ENCODE assay signal across 8 cellular contexts in the genomic region with DNA sequence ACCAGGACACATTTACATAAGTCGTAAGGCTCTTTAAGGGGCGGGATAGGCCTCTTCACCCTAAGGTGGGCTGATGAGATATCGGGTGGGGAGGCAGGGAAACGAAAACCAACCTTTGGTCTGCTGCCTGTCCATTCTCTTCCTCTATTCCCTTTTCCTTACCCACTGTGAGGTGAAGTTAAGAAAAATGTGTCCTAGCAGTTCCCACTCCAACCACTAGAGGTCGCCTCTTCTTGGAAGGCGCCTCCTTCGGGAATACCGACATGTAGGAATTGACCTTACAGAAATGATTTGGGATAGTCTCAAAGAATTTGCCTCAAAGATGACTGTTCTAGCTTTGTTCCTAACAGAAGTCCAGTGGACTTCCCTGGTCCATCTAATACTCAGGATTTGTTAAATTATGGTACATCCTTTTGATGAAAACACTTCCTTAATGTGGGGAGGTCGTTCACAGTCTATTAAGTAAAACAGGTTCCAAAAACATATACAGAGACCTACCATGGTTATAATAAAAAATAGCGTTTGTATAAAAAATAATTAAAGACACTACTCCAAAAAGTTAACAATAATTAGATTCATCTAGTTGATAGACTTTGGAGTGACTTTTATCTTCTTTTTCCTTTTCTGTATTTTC. TPM values are rescaled to one million over a fixed set of nuclear protein-coding genes. Genes with fewer than 3 reads are reported as not detected.
DNase-seq lines count a peak whose midpoint lies in the region; ATAC-seq and TF ChIP-seq lines count a peak whose summit lies in the region.

No MANE protein-coding gene starts in this region.

- ATAC-seq in lower lobe of right lung (peak in 1 of 2 donors; percentile 35), HG03135 (IDR thresholded peaks at IDR 0.05; ENCODE audit: unreplicated experiment) (no peak)

- H3K4me3 ChIP-seq in GM23248, result no peak overlapping the region
- H3K4me3 ChIP-seq in colonic mucosa, result no peak overlapping the region
- no peak overlapping the region for H3K4me3 ChIP-seq in lower lobe of right lung

- in situ Hi-C loops in Caki2 (cut with HindIII; ENCODE audit: low pct_unique_long_range_greater_than_20kb, low sequenced_read_pairs), result no loop called here
- in situ Hi-C loops in GM23248 (cut with MboI), result no loop called here

- H3K9me3 ChIP-seq in GM23248 (ENCODE audit: low read depth) (no peaks in the 10 kb centered on the region), colonic mucosa (no peaks in the 10 kb centered on the region), lower lobe of right lung (no peaks in the 10 kb centered on the region)

- TF ChIP-seq CTCF in colonic mucosa (IDR thresholded peaks at IDR 0.05) (peak; percentile 99), lower lobe of right lung (IDR thresholded peaks at IDR 0.05) (peak; percentile 99)

- H3F3A ChIP-seq in GM23248 (ENCODE audit: insufficient read depth), result peaks cover 15% of the 10 kb centered on the region

- H3K4me1 ChIP-seq in GM23248 (ENCODE audit: insufficient read depth) (peaks cover 27% of the 10 kb centered on the region), colonic mucosa (no peaks in the 10 kb centered on the region), lower lobe of right lung (peaks cover 17% of the 10 kb centered on the region)

- H3K9me2 ChIP-seq in GM23248 (ENCODE audit: insufficient read depth), result no peaks in the 10 kb centered on the region

- no peaks in the 10 kb centered on the region for H4K20me1 ChIP-seq in GM23248 (ENCODE audit: insufficient read depth)

- H2AFZ ChIP-seq in GM23248, result peak overlapping the region; percentile 62; the same call in 1 of the 2 replicates

- DNase-seq in Caki2 (ENCODE audit: low read depth) (peak; percentile 64), GM23248 (peak; percentile 69), NCI-H748 (lab: John Stamatoyannopoulos, UW; ENCODE audit: unreplicated experiment) (peak; percentile 44), colonic mucosa (peak; percentile 77), lower lobe of right lung (no peak), GDM1 (lab: John Stamatoyannopoulos, UW) (no peak)
- DNase-seq in activated CD4-positive, CD25-positive, alpha-beta regulatory T cell treated with anti-CD3 and anti-CD28 coated beads, Interleukin-2, amount 50 U/mL, for 72 hours, result no peak

- intact Hi-C loops in colonic mucosa (cut with DNase I), result no loop called here
- intact Hi-C loops in lower lobe of right lung (cut with DNase I), result no loop called here

- no peak overlapping the region for H3K9ac ChIP-seq in GM23248
- H3K9ac ChIP-seq in colonic mucosa (ENCODE audit: low read depth in 2 of 2, low read length in 2 of 2), result no peak overlapping the region

- H3K79me2 ChIP-seq in GM23248 (ENCODE audit: insufficient read depth), result no peaks in the 10 kb centered on the region

- no peak overlapping the region for H3K27ac ChIP-seq in GM23248
- H3K27ac ChIP-seq in colonic mucosa, result no peak overlapping the region
- no peak overlapping the region for H3K27ac ChIP-seq in lower lobe of right lung

- 12 to 13% methylated on average over 10 of the region's 10 CpGs for WGBS in GM23248 (ENCODE audit: low coverage in 1 of 2, low lambda C conversion rate in 2 of 2, missing lambda C conversion rate in 2 of 2), 2 experiments

- H3K27me3 ChIP-seq in GM23248 (replicated peaks; ENCODE audit: insufficient read depth) (no peaks in the 10 kb centered on the region), colonic mucosa (no peaks in the 10 kb centered on the region), lower lobe of right lung (ENCODE audit: low read depth) (no peaks in the 10 kb centered on the region)

- peak overlapping the region; percentile 31 for H3K4me2 ChIP-seq in GM23248 (ENCODE audit: unreplicated experiment)

- H3K36me3 ChIP-seq in GM23248 (ENCODE audit: low read depth), result no peaks in the 10 kb centered on the region
- no peaks in the 10 kb centered on the region for H3K36me3 ChIP-seq in colonic mucosa
- H3K36me3 ChIP-seq in lower lobe of right lung, result no peaks in the 10 kb centered on the region

RNA-seq across cellular contexts. Expression of a gene that starts 14.1 kb away (rescaled TPM):
- total RNA-seq in Caki2 (2014; rRNA removed; shearing (Covaris generic); ENCODE audit: low replicate concordance), result 7.8 and 21.7 TPM in 2 replicates
- 1.5 and 4.4 TPM in 2 replicates for total RNA-seq in GM23248 (2014; rRNA removed; shearing (Covaris generic))
- 2.8 and 4.4 TPM in 2 replicates for polyA plus RNA-seq in GM23248 (2016; fragmentation: Nextera tagmentation; extraction: Ambion mirVana)
- total RNA-seq in colonic mucosa (10 to 100 TPM; 10.2 to 21.4 TPM), lower lobe of right lung (2.4 TPM)

RNA-seq across cellular contexts. Expression of a gene that starts 58.4 kb away (rescaled TPM):
- total RNA-seq in Caki2 (2014; rRNA removed; shearing (Covaris generic); ENCODE audit: low replicate concordance), result 326 and 384 TPM in 2 replicates
- total RNA-seq in GM23248 (2014; rRNA removed; shearing (Covaris generic)), result 130 and 134 TPM in 2 replicates
- 173 and 179 TPM in 2 replicates for polyA plus RNA-seq in GM23248 (2016; fragmentation: Nextera tagmentation; extraction: Ambion mirVana)
- 100 to 1,000 TPM; 206 to 243 TPM for total RNA-seq in colonic mucosa
- 103 TPM for total RNA-seq in lower lobe of right lung

Comparison
In these comparisons a context has a peak if more than half of its experiments do, and no peak if none do; other contexts are left out.
1. DNase-seq: peak in Caki2 (single experiment), GM23248 (single experiment), NCI-H748 (single experiment) and colonic mucosa (single experiment); none in lower lobe of right lung (single experiment), activated CD4-positive, CD25-positive, alpha-beta regulatory T cell treated with anti-CD3 and anti-CD28 coated beads, Interleukin-2, amount 50 U/mL, for 72 hours (single experiment) and GDM1 (single experiment).